Comparison of ENCODE assay signal across 15 cellular contexts in the genomic region with DNA sequence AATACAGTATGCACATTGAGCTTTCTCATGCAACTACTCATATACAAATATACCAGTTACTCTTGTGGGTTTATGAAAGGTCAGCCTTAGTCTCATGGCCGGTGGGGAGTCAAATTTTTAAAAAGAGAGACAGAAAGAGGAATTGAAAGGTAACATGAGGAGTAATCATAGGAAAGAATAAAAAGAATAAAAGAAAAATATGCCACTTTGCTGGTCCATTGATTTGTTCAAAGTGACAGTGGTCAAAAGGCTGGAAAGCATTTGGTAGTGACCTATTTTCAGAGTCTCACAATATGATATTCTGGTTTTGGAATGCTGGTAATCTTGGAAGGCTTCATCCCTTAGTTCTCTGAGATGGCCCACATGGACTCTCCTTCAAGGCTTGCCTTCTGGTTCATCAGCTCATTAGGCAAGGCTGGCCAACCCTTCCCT.
DNase-seq lines count a peak whose midpoint lies in the region; ATAC-seq, FAIRE-seq and TF ChIP-seq lines count a peak whose summit lies in the region.
"Had no signal": no experiment of that assay in that cellular context is flagged by ENCODE, and none has a peak within 500 bp of the region (broad histone marks: within the 10 kb centered on the region; RNA-seq: fewer than 3 reads in every experiment).

No MANE protein-coding gene starts in this region.

- no peak for FAIRE-seq in GM12891 (lab: Jason Lieb, UNC)
- FAIRE-seq: urothelium cell line had no signal

- no peak overlapping the region for H3K4me3 Mint-ChIP-seq in activated CD4-positive, alpha-beta T cell treated with anti-CD3 and anti-CD28 coated beads, Interleukin-2, amount 10 ng/mL, durations not matched to agents 7 days and 5 days

- peaks cover 6% of the 10 kb centered on the region for H3K27me3 Mint-ChIP-seq in activated CD4-positive, alpha-beta T cell treated with anti-CD3 and anti-CD28 coated beads, Interleukin-2, amount 10 ng/mL, durations not matched to agents 7 days and 5 days

- no peaks in the 10 kb centered on the region for H3K9me3 Mint-ChIP-seq in activated CD4-positive, alpha-beta T cell treated with anti-CD3 and anti-CD28 coated beads, Interleukin-2, amount 10 ng/mL, durations not matched to agents 7 days and 5 days

- H3K4me1 Mint-ChIP-seq in activated CD4-positive, alpha-beta T cell treated with anti-CD3 and anti-CD28 coated beads, Interleukin-2, amount 10 ng/mL, durations not matched to agents 7 days and 5 days = no peaks in the 10 kb centered on the region

- no peaks in the 10 kb centered on the region for H3K36me3 Mint-ChIP-seq in activated CD4-positive, alpha-beta T cell treated with anti-CD3 and anti-CD28 coated beads, Interleukin-2, amount 10 ng/mL, durations not matched to agents 7 days and 5 days (ENCODE audit: low read depth)

- intact Hi-C loops in left ventricle myocardium superior (cut with micrococcal nuclease) = no loop called here

- DNase-seq in GM12891 (ENCODE audit: insufficient read length, low spot score) (no peak), left ventricle myocardium superior (no peak), NCI-H1092 treated with DMSO at 0.1 percent for 48 hours (lab: John Stamatoyannopoulos, UW) (no peak)
- DNase-seq in activated CD4-positive, alpha-beta T cell treated with anti-CD3 and anti-CD28 coated beads, Interleukin-2, amount 10 ng/mL, durations not matched to agents 7 days and 5 days = no peak
- DNase-seq in activated CD8-positive, alpha-beta memory T cell treated with anti-CD3 and anti-CD28 coated beads, Interleukin-2, amount 50 U/mL, for 4 hours = no peak
- DNase-seq: dorsolateral prefrontal cortex; kidney glomerular epithelial cell; NCI-H1930; NCI-H748 treated with DMSO at 0.1 percent for 48 hours; stimulated activated CD4-positive, alpha-beta T cell treated with anti-CD3 and anti-CD28 coated beads, Interleukin-12 subunit alpha, Interleukin-12 subunit beta, amount 100 ng/mL, for 4 hours; WERI-Rb-1 had no signal

- CTCF ChIA-PET in activated CD4-positive, alpha-beta T cell treated with anti-CD3 and anti-CD28 coated beads, Interleukin-2, amount 10 ng/mL, durations not matched to agents 7 days and 5 days (lab: Charles Lee) = no interaction called here

- H3K27ac Mint-ChIP-seq in activated CD4-positive, alpha-beta T cell treated with anti-CD3 and anti-CD28 coated beads, Interleukin-2, amount 10 ng/mL, durations not matched to agents 7 days and 5 days = no peak overlapping the region

- ATAC-seq in GM21447 (IDR thresholded peaks at IDR 0.05; ENCODE audit: unreplicated experiment) (peak; percentile 53), HG03175 (IDR thresholded peaks at IDR 0.05; ENCODE audit: unreplicated experiment) (peak; percentile 64), left ventricle myocardium superior (peak; percentile 83), HG02642 (IDR thresholded peaks at IDR 0.05; ENCODE audit: poor library complexity, unreplicated experiment) (no peak)

- POLR2A ChIA-PET in activated CD4-positive, alpha-beta T cell treated with anti-CD3 and anti-CD28 coated beads, Interleukin-2, amount 10 ng/mL, durations not matched to agents 7 days and 5 days (lab: Charles Lee) = no interaction called here

- TF ChIP-seq POLR2A in GM12891 (IDR thresholded peaks at IDR 0.05; ENCODE audit: low read depth, low read length) = no peak

TF ChIP-seq in GM12891, 5 proteins besides CTCF, POLR2A, EP300 and RAD21:
- TF ChIP-seq POLR2AphosphoS5 (IDR thresholded peaks at IDR 0.05; ENCODE audit: low read depth, low read length) (no peak), SPI1 (IDR thresholded peaks at IDR 0.05; ENCODE audit: low read depth, low read length) (peak; percentile 88)
